ENCODE assay signal across 14 cellular contexts in the genomic region with DNA sequence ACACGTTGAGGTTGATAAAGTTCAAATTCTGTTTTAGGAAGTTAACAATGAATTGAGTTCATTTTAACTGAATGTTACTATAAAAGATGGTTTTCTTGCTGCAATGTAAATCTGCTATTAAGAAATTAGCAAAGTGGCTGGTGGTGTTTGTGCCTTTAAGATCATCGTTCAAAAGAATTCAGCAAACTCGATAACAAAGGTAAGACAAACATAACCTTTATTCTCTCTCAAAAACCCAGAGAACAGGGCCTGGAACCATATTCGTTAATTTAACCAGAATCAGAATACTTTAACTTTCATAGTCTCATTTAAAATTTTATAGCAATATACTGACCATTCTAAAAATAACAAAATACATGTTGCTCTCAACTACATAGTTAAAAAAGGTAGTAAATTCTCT.
"Had no signal": no experiment of that assay in that cellular context is flagged by ENCODE, and none has a peak within 500 bp of the region (broad histone marks: within the 10 kb centered on the region; RNA-seq: fewer than 3 reads in every experiment).

No MANE protein-coding gene starts in this region.

- H3K4me3 ChIP-seq: adrenal gland, cardiac muscle cell, tibial artery had no signal

- H3K4me3 Mint-ChIP-seq: activated CD4-positive, alpha-beta memory T cell treated with anti-CD3 and anti-CD28 coated beads for 36 hours; activated CD8-positive, alpha-beta memory T cell treated with anti-CD3 and anti-CD28 coated beads, Interleukin-2, amount 10 ng/mL, durations not matched to agents 7 days and 5 days; activated T-cell treated with anti-CD3 and anti-CD28 coated beads, Interleukin-2, amount 50 U/mL, for 24 hours; stimulated activated memory B cell treated with anti-CD40 and anti-IgM and Interleukin-4, amounts not matched to agents 10 μg/mL and 1 μg/mL and 100 μg/mL, for 72 hours had no signal

- H3K9me3 ChIP-seq: adrenal gland, tibial artery had no signal

- H3K27me3 ChIP-seq: tibial artery had no signal

- H3K36me3 ChIP-seq: adrenal gland, cardiac muscle cell had no signal

- H3K27ac ChIP-seq: adrenal gland, cardiac muscle cell, tibial artery, VCaP had no signal

- H3K27ac Mint-ChIP-seq: activated CD4-positive, alpha-beta memory T cell treated with anti-CD3 and anti-CD28 coated beads for 36 hours; activated CD8-positive, alpha-beta memory T cell treated with anti-CD3 and anti-CD28 coated beads, Interleukin-2, amount 10 ng/mL, durations not matched to agents 7 days and 5 days; activated T-cell treated with anti-CD3 and anti-CD28 coated beads, Interleukin-2, amount 50 U/mL, for 24 hours; stimulated activated memory B cell treated with anti-CD40 and anti-IgM and Interleukin-4, amounts not matched to agents 10 μg/mL and 1 μg/mL and 100 μg/mL, for 72 hours had no signal

- H3K9me3 Mint-ChIP-seq: activated CD4-positive, alpha-beta memory T cell treated with anti-CD3 and anti-CD28 coated beads for 36 hours; activated T-cell treated with anti-CD3 and anti-CD28 coated beads, Interleukin-2, amount 50 U/mL, for 24 hours; stimulated activated memory B cell treated with anti-CD40 and anti-IgM and Interleukin-4, amounts not matched to agents 10 μg/mL and 1 μg/mL and 100 μg/mL, for 72 hours had no signal

- DNase-seq: activated CD4-positive, alpha-beta memory T cell treated with anti-CD3 and anti-CD28 coated beads for 36 hours; activated CD8-positive, alpha-beta memory T cell treated with anti-CD3 and anti-CD28 coated beads, Interleukin-2, amount 10 ng/mL, durations not matched to agents 7 days and 5 days; activated naive CD4-positive, alpha-beta T cell treated with anti-CD3 and anti-CD28 coated beads, Interleukin-2, amount 50 U/mL, for 16 hours; activated T-cell treated with anti-CD3 and anti-CD28 coated beads, Interleukin-2, amount 50 U/mL, for 24 hours; adrenal gland; foreskin fibroblast; hypothalamus; left ventricle myocardium superior; mesendoderm; stimulated activated CD4-positive, alpha-beta T cell treated with anti-CD3 and anti-CD28 coated beads, Interleukin-2, amount 100 ng/mL, for 48 hours; tibial artery had no signal

- ATAC-seq: activated CD8-positive, alpha-beta memory T cell treated with anti-CD3 and anti-CD28 coated beads, Interleukin-2, amount 10 ng/mL, durations not matched to agents 7 days and 5 days; left ventricle myocardium superior; stimulated activated memory B cell treated with anti-CD40 and anti-IgM and Interleukin-4, amounts not matched to agents 10 μg/mL and 1 μg/mL and 100 μg/mL, for 72 hours had no signal

- H3K36me3 Mint-ChIP-seq: activated CD4-positive, alpha-beta memory T cell treated with anti-CD3 and anti-CD28 coated beads for 36 hours; stimulated activated memory B cell treated with anti-CD40 and anti-IgM and Interleukin-4, amounts not matched to agents 10 μg/mL and 1 μg/mL and 100 μg/mL, for 72 hours had no signal
